1 cellular context compared by ENCODE assay signal in genomic region chr11:2378527-2379210, GRCh38.
TF ChIP-seq lines count a peak whose summit lies in the region.

No MANE protein-coding gene starts in this region.

TF ChIP-seq in IMR-90, 13 proteins besides CTCF, POLR2A, EP300 and RAD21 (continued from another document):
- TF ChIP-seq, protein P1, sequence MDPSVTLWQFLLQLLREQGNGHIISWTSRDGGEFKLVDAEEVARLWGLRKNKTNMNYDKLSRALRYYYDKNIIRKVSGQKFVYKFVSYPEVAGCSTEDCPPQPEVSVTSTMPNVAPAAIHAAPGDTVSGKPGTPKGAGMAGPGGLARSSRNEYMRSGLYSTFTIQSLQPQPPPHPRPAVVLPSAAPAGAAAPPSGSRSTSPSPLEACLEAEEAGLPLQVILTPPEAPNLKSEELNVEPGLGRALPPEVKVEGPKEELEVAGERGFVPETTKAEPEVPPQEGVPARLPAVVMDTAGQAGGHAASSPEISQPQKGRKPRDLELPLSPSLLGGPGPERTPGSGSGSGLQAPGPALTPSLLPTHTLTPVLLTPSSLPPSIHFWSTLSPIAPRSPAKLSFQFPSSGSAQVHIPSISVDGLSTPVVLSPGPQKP (IDR thresholded peaks at IDR 0.05; ENCODE audit: borderline replicate concordance, low read depth, low read length): no peak
- TF ChIP-seq RFX5 (IDR thresholded peaks at IDR 0.05; ENCODE audit: low read depth, low read length) (no peak), NFE2L2 (IDR thresholded peaks at IDR 0.05; ENCODE audit: low read depth, low read length) (no peak), CHD1 (IDR thresholded peaks at IDR 0.05; ENCODE audit: low read depth, low read length) (no peak), FOS (IDR thresholded peaks at IDR 0.05; ENCODE audit: low read depth, low read length) (no peak), RCOR1 (IDR thresholded peaks at IDR 0.05; ENCODE audit: insufficient replicate concordance, low read length) (no peak), MAZ (IDR thresholded peaks at IDR 0.05; ENCODE audit: borderline replicate concordance, low read depth, low read length) (no peak)
